24 cellular contexts compared by ENCODE assay signal in genomic region chr3:10948326-10948725, GRCh38. TPM values are rescaled to one million over a fixed set of nuclear protein-coding genes. Genes with fewer than 3 reads are reported as not detected.
"Had no signal": no experiment of that assay in that cellular context is flagged by ENCODE, and none has a peak within 500 bp of the region (broad histone marks: within the 10 kb centered on the region; RNA-seq: fewer than 3 reads in every experiment).

No MANE protein-coding gene starts in this region.

- DNase-seq: IMR-90, Karpas-422, KG1, MG63, NCI-H1092, NCI-H1105 treated with DMSO at 0.1 percent for 48 hours, NCI-H1417 treated with DMSO at 0.1 percent for 48 hours, NCI-H187, NCI-H2029, NCI-H2081 treated with DMSO at 0.1 percent for 48 hours, NCI-H2171, NCI-H226, NCI-H446, NCI-H510A, NCI-H524 treated with DMSO at 0.1 percent for 48 hours, NCI-H69, NCI-H774, Right ventricle myocardium superior, RPMI8226, SIG-M5 had no signal

- ATAC-seq: HepG2 had no signal

- H3K27me3 ChIP-seq: MG63, SJSA1 had no signal

- H3K27ac ChIP-seq: SJSA1, SK-N-MC had no signal

- H3K4me3 ChIP-seq: MG63, SJSA1, SK-N-MC had no signal

RNA-seq across cellular contexts. Expression of gene SLC6A1, which starts 44.2 kb away (rescaled TPM):
- total RNA-seq: HepG2, HT1080, IMR-90, SJSA1 had no signal
